ENCODE assay signal across 8 cellular contexts in the genomic region with DNA sequence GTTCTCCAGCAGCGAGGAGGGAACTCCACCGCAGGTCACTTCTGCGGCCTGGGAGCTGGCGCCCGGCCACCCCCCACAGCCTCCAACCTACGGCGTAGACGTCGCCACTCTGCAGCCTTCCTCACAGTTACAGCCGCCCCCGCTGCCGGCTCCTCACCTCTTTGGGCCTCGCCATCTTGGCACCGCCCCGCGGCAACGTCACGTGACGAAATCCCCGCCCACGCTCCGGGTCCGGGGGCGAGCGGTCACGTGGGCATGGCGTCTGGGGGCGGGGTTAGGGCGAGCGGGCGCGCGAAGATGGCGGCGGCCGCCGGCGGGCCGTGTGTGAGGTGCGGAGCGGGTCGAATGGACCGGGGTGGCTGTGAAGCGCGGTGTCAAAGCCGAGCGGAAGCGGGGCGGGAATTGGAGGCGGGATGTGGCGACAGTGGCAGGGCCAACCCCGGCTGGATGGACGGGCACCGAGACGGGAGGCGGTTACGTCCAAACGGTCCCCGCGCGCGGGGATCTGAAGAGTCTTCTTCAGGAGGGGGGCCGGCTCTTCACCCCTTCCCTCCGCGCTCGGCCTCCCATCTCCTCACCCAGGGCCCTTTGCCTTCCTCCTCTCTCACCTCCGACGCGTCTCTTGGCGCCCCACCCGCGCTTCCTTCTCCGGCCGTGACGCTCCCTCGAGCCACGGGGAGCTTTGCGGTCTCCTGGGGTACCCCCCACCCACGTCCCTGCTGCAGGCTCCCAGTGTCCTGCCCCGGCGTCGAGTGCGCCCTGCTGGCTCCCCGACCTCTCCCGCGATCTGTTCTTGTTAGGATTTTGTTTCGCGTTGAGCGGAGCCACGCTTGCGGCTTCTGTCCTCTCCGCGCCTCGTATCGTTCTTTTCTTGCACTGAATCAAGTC. TPM values are rescaled to one million over a fixed set of nuclear protein-coding genes. Genes with fewer than 3 reads are reported as not detected.
DNase-seq lines count a peak whose midpoint lies in the region; ATAC-seq and TF ChIP-seq lines count a peak whose summit lies in the region.

TSS of gene DOLK (minus strand) at position 181 of the 888 bp plus-strand sequence. CDS start 300 bp downstream, outside the sequence.
A gene with protein sequence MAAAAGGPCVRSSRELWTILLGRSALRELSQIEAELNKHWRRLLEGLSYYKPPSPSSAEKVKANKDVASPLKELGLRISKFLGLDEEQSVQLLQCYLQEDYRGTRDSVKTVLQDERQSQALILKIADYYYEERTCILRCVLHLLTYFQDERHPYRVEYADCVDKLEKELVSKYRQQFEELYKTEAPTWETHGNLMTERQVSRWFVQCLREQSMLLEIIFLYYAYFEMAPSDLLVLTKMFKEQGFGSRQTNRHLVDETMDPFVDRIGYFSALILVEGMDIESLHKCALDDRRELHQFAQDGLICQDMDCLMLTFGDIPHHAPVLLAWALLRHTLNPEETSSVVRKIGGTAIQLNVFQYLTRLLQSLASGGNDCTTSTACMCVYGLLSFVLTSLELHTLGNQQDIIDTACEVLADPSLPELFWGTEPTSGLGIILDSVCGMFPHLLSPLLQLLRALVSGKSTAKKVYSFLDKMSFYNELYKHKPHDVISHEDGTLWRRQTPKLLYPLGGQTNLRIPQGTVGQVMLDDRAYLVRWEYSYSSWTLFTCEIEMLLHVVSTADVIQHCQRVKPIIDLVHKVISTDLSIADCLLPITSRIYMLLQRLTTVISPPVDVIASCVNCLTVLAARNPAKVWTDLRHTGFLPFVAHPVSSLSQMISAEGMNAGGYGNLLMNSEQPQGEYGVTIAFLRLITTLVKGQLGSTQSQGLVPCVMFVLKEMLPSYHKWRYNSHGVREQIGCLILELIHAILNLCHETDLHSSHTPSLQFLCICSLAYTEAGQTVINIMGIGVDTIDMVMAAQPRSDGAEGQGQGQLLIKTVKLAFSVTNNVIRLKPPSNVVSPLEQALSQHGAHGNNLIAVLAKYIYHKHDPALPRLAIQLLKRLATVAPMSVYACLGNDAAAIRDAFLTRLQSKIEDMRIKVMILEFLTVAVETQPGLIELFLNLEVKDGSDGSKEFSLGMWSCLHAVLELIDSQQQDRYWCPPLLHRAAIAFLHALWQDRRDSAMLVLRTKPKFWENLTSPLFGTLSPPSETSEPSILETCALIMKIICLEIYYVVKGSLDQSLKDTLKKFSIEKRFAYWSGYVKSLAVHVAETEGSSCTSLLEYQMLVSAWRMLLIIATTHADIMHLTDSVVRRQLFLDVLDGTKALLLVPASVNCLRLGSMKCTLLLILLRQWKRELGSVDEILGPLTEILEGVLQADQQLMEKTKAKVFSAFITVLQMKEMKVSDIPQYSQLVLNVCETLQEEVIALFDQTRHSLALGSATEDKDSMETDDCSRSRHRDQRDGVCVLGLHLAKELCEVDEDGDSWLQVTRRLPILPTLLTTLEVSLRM (N-terminal part only) (plus strand): TSS at position 277 of the 888 bp plus-strand sequence. CDS start 21 bp downstream, at position 298.

- peak; percentile 91 to 94 for TF ChIP-seq POLR2A in uterus (IDR thresholded peaks at IDR 0.05)

- no peaks in the 10 kb centered on the region for H3K36me3 ChIP-seq in uterus

- intact Hi-C loops in T-helper 2 cell treated with Interferon-gamma antibody and Interleukin-4, amounts not matched to agents 100 ng/mL and 5 ng/mL, for 36 hours (cut with micrococcal nuclease) = loop anchor here (1.0 to 5.0 kb wide), 6 partner anchors 65 to 163 kb away; partner anchors contain the start of genes CRAT, ENDOG, LRRC8A and MIGA2
- intact Hi-C loops in right cardiac atrium (cut with DNase I) (no loop called here), uterus (cut with DNase I; ENCODE audit: low total_unique reads) (no loop called here)

- under 1% methylated on average over 95 of the region's 95 CpGs for WGBS in right cardiac atrium

- peak; percentile 68 for ATAC-seq in GM18499 (IDR thresholded peaks at IDR 0.05; ENCODE audit: insufficient read depth, unreplicated experiment)
- ATAC-seq in HG02885 (IDR thresholded peaks at IDR 0.05; ENCODE audit: poor library complexity, unreplicated experiment) = peak; percentile 82
- peak; percentile 90 to 92 for ATAC-seq in right cardiac atrium

- peaks cover 7% of the 10 kb centered on the region for H3K4me1 ChIP-seq in right cardiac atrium (ENCODE audit: control insufficient read depth, insufficient read depth, low read length)
- H3K4me1 ChIP-seq in uterus = peaks cover 0 to 9% of the 10 kb centered on the region in 2 donors

- H3K9me3 ChIP-seq in right cardiac atrium (ENCODE audit: control insufficient read depth, low read length) (no peaks in the 10 kb centered on the region), uterus (no peaks in the 10 kb centered on the region)

- peak within 1 kb of the TSS; percentile 57 for H3K4me3 ChIP-seq in right cardiac atrium (ENCODE audit: low read length)
- peak within 1 kb of the TSS; percentile 61 to 99 for H3K4me3 ChIP-seq in uterus

- peak in 1 of 4 experiments; percentile 20 for TF ChIP-seq CTCF in uterus (IDR thresholded peaks at IDR 0.05)

- H3K27ac ChIP-seq in right cardiac atrium (ENCODE audit: low read length) (peak within 1 kb of the TSS; percentile 78), uterus (peak within 1 kb of the TSS; percentile 92 to 97)

- no peaks in the 10 kb centered on the region for H3K27me3 ChIP-seq in right cardiac atrium (ENCODE audit: control insufficient read depth, insufficient read depth)
- no peaks in the 10 kb centered on the region for H3K27me3 ChIP-seq in uterus

- DNase-seq in NCI-H1694 treated with DMSO at 0.1 percent for 48 hours (lab: John Stamatoyannopoulos, UW) (peak; percentile 56), anterior cingulate cortex (lab: John Stamatoyannopoulos, UW) (peak; percentile 49 to 98 (median 92)), right cardiac atrium (peak; percentile 97 to 99 (median 99)), putamen (ENCODE audit: low spot score) (peak; percentile 92), uterus (peak; percentile 95 to 98)

RNA-seq across cellular contexts. Expression of gene DOLK, which starts in this region (rescaled TPM):
- total RNA-seq in T-helper 2 cell treated with Interferon-gamma antibody and Interleukin-4, amounts not matched to agents 100 ng/mL and 5 ng/mL, for 36 hours = 10.2 and 10.8 TPM in 2 replicates
- 10 to 100 TPM; 10.0 to 11.8 (median 11.2) TPM for total RNA-seq in right cardiac atrium
- 9.6 TPM for polyA plus RNA-seq in right cardiac atrium
- total RNA-seq in uterus = 10 to 100 TPM in 3 of 4 donors, 1 to 10 TPM in 1; 10.0 to 22.3 (median 13.6) TPM

RNA-seq across cellular contexts. Expression of the second gene that starts in this region (rescaled TPM):
- 103 and 109 TPM in 2 replicates for total RNA-seq in T-helper 2 cell treated with Interferon-gamma antibody and Interleukin-4, amounts not matched to agents 100 ng/mL and 5 ng/mL, for 36 hours
- 10 to 100 TPM; 16.1 to 24.6 (median 17.8) TPM for total RNA-seq in right cardiac atrium
- 9.8 TPM for polyA plus RNA-seq in right cardiac atrium
- total RNA-seq in uterus = 10 to 100 TPM; 21.5 to 75.4 (median 36.9) TPM

Comparison
In these comparisons a context has a peak if more than half of its experiments do, and no peak if none do; other contexts are left out.
1. Peak in every context shown above with its lines: DNase-seq, ATAC-seq, H3K4me3 ChIP-seq and H3K27ac ChIP-seq.